8 cellular contexts compared by ENCODE assay signal in the genomic region with DNA sequence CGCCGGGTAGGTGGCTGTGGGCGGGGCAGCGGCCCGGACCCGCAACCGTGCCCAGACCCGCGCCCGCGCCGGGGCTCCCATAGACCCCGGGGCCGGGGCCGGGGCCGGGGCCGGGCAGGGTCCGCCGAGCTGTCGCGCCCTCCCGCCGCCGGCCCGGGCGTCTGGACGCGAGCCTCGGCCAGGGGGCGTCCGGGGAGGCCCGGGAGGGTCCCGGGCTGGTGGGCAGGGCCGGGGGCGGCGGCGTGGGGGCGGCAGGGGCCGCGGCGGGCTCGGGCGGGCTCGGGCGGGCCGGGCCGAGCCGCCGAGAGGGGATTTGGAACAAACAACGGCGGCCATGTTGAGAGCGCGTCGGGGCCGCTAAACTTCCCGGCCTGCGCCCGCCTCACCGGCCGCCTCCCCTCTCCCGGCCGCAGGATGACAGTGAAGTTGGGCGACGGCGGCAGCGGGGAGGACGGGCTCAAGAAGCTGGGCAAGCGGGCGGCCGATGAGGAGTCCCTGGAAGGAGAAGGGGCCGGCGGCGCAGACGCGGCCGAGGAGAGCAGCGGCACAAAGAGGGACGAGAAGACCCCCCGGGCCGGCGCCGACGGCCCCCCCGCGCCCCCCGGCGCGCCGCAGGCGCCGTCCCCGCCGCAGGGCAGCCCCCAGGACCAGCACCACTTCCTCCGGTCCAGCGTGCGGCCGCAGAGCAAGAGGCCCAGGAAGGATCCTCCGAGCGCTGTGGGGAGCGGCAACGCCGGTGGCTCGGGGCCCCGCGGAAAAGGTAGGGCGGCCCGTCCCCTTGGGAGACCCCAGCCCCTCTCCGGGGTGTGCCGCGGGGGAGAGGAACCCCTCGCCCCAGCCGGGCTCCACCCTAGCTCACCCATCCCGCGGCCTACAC. TPM values are rescaled to one million over a fixed set of nuclear protein-coding genes. Genes with fewer than 3 reads are reported as not detected.
DNase-seq lines count a peak whose midpoint lies in the region; ATAC-seq and TF ChIP-seq lines count a peak whose summit lies in the region.

No MANE protein-coding gene starts in this region.

- 0 to 2% (median 1%) methylated on average over 32 to 114 of the region's 114 CpGs for WGBS in ovary, 3 donors

- ATAC-seq in activated CD8-positive, alpha-beta memory T cell treated with anti-CD3 and anti-CD28 coated beads, Interleukin-2, amount 10 ng/mL, durations not matched to agents 7 days and 5 days: no peak
- ATAC-seq in GM21529 (IDR thresholded peaks at IDR 0.05; ENCODE audit: unreplicated experiment): no peak

- peak overlapping the region; percentile 49 for H3K27ac Mint-ChIP-seq in activated CD8-positive, alpha-beta memory T cell treated with anti-CD3 and anti-CD28 coated beads, Interleukin-2, amount 10 ng/mL, durations not matched to agents 7 days and 5 days

- H3K9me3 Mint-ChIP-seq in activated CD8-positive, alpha-beta memory T cell treated with anti-CD3 and anti-CD28 coated beads, Interleukin-2, amount 10 ng/mL, durations not matched to agents 7 days and 5 days (ENCODE audit: low read depth): no peaks in the 10 kb centered on the region

- CTCF ChIA-PET in activated CD8-positive, alpha-beta memory T cell treated with anti-CD3 and anti-CD28 coated beads, Interleukin-2, amount 10 ng/mL, durations not matched to agents 7 days and 5 days (lab: Charles Lee): interaction anchor here (3.0 kb wide), 1 partner anchor 91 kb away, joined by 9 read pairs; a partner anchor contains a TSS

- DNase-seq in HK-2 (ENCODE audit: unreplicated experiment) (peak; percentile 17), fibroblast of the aortic adventitia (ENCODE audit: low read depth) (peak; percentile 22), ovary (peak in 4 of 5 donors; percentile 27 to 61 (median 43)), SIG-M5 (lab: John Stamatoyannopoulos, UW) (no peak), COR-L47 (lab: John Stamatoyannopoulos, UW) (no peak)
- DNase-seq in activated CD8-positive, alpha-beta memory T cell treated with anti-CD3 and anti-CD28 coated beads, Interleukin-2, amount 10 ng/mL, durations not matched to agents 7 days and 5 days: peak; percentile 48

- H3K27ac ChIP-seq in BLaER1 (peak overlapping the region; percentile 88), ovary (peak overlapping the region; percentile 60 to 61)

- H4K20me1 ChIP-seq in BLaER1: peaks cover 60% of the 10 kb centered on the region

- H3K4me1 ChIP-seq in BLaER1 (peaks cover 50% of the 10 kb centered on the region), ovary (ENCODE audit: insufficient read depth) (peaks cover 20% of the 10 kb centered on the region)

- peak overlapping the region; percentile 92 for H3K9ac ChIP-seq in BLaER1

- no peak for TF ChIP-seq EP300 in ovary (IDR thresholded peaks at IDR 0.05)

- H3K9me3 ChIP-seq in BLaER1 (no peaks in the 10 kb centered on the region), ovary (no peaks in the 10 kb centered on the region)

- H3K4me3 Mint-ChIP-seq in activated CD8-positive, alpha-beta memory T cell treated with anti-CD3 and anti-CD28 coated beads, Interleukin-2, amount 10 ng/mL, durations not matched to agents 7 days and 5 days: peak overlapping the region; percentile 71

- TF ChIP-seq POLR2A in ovary (IDR thresholded peaks at IDR 0.05): no peak

- no peaks in the 10 kb centered on the region for H3K27me3 Mint-ChIP-seq in activated CD8-positive, alpha-beta memory T cell treated with anti-CD3 and anti-CD28 coated beads, Interleukin-2, amount 10 ng/mL, durations not matched to agents 7 days and 5 days

- H3K4me2 ChIP-seq in BLaER1: peak overlapping the region; percentile 96

- intact Hi-C loops in ovary (cut with DNase I): loop anchor here in 2 of 4 donors (5.0 to 10.0 kb wide), 2 partner anchors 90 to 93 kb away; a partner anchor contains a TSS

- H3K27me3 ChIP-seq in BLaER1: peaks cover 41% of the 10 kb centered on the region
- no peaks in the 10 kb centered on the region for H3K27me3 ChIP-seq in ovary

- H3K36me3 ChIP-seq in BLaER1: peaks cover 46% of the 10 kb centered on the region
- no peaks in the 10 kb centered on the region for H3K36me3 ChIP-seq in ovary

- no peak for TF ChIP-seq CTCF in fibroblast of the aortic adventitia (IDR thresholded peaks at IDR 0.05; ENCODE audit: insufficient read depth, low read length)
- TF ChIP-seq CTCF in ovary (IDR thresholded peaks at IDR 0.05): no peak

- peaks cover 42% of the 10 kb centered on the region for H3K4me1 Mint-ChIP-seq in activated CD8-positive, alpha-beta memory T cell treated with anti-CD3 and anti-CD28 coated beads, Interleukin-2, amount 10 ng/mL, durations not matched to agents 7 days and 5 days

- peaks cover 24% of the 10 kb centered on the region for H3K36me3 Mint-ChIP-seq in activated CD8-positive, alpha-beta memory T cell treated with anti-CD3 and anti-CD28 coated beads, Interleukin-2, amount 10 ng/mL, durations not matched to agents 7 days and 5 days

- H3K4me3 ChIP-seq in BLaER1 (peak overlapping the region; percentile 99), fibroblast of the aortic adventitia (ENCODE audit: low read depth, low read length) (peak overlapping the region; percentile 88), ovary (peak overlapping the region; percentile 78)

RNA-seq across cellular contexts. Expression of a gene that starts 2.3 kb away (rescaled TPM):
- 10 to 100 TPM; 26.8 to 31.1 TPM for total RNA-seq in activated CD8-positive, alpha-beta memory T cell treated with anti-CD3 and anti-CD28 coated beads, Interleukin-2, amount 10 ng/mL, durations not matched to agents 7 days and 5 days
- 9.9 and 12.1 TPM in 2 replicates for total RNA-seq in fibroblast of the aortic adventitia (ENCODE audit: low replicate concordance)
- total RNA-seq in ovary: 10 to 100 TPM in 5 of 7 donors, 1 to 10 TPM in 2; 7.4 to 21.0 (median 20.2) TPM
- polyA plus RNA-seq in ovary: 10 to 100 TPM in 1 of 2 donors, 1 to 10 TPM in 1; 6.9 to 11.2 TPM

RNA-seq across cellular contexts. Expression of a gene that starts 2.6 kb away (rescaled TPM):
- total RNA-seq in activated CD8-positive, alpha-beta memory T cell treated with anti-CD3 and anti-CD28 coated beads, Interleukin-2, amount 10 ng/mL, durations not matched to agents 7 days and 5 days: 1 to 10 TPM; 6.3 to 8.3 TPM
- total RNA-seq in fibroblast of the aortic adventitia (ENCODE audit: low replicate concordance) (12.8 and 27.8 TPM in 2 replicates), ovary (10 to 100 TPM; 20.7 to 43.1 (median 30.5) TPM)
- polyA plus RNA-seq in ovary: 10 to 100 TPM in 1 of 2 donors, 1 to 10 TPM in 1; 8.8 to 20.3 TPM

Comparison
In these comparisons a context has a peak if more than half of its experiments do, and no peak if none do; other contexts are left out.
1. DNase-seq: peak in HK-2 (single experiment), activated CD8-positive, alpha-beta memory T cell treated with anti-CD3 and anti-CD28 coated beads, Interleukin-2, amount 10 ng/mL, durations not matched to agents 7 days and 5 days (single experiment), fibroblast of the aortic adventitia (single experiment) and ovary (4 of 5); none in SIG-M5 (single experiment) and COR-L47 (single experiment).
2. Peak in every context shown above with its lines, with median percentiles within 50 percentile points of each other: H3K4me3 ChIP-seq.